9 cellular contexts compared by ENCODE assay signal in the genomic region with DNA sequence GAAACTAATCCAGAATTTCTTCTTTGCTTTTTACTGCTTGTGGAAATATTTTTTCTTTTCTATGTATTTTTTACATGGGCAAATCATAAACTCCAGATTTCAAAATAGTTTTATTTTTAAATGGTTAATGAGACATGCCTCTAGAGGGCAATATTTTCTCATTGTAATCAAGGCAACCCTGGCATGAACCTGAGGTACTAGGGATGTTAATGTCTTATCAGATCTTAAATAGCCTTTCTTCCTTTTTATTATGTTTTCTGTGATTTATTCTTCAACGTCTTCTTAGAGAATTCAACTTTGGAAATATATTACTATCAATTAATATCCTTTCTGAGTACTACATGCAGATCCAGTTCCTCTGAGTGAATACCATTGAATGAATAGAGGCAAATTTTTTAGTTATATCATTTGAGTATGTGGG.
DNase-seq lines count a peak whose midpoint lies in the region; ATAC-seq, FAIRE-seq and TF ChIP-seq lines count a peak whose summit lies in the region.
"Had no signal": no experiment of that assay in that cellular context is flagged by ENCODE, and none has a peak within 500 bp of the region (broad histone marks: within the 10 kb centered on the region; RNA-seq: fewer than 3 reads in every experiment).

No MANE protein-coding gene starts in this region.

- no peaks in the 10 kb centered on the region for H3K27me3 Mint-ChIP-seq in activated B cell treated with CpG ODN at 0.5 μM for 24 hours

- POLR2A ChIA-PET in activated B cell treated with CpG ODN at 0.5 μM for 24 hours (lab: Charles Lee): no interaction called here

- intact Hi-C loops in activated B cell treated with CpG ODN at 0.5 μM for 24 hours (cut with micrococcal nuclease): loop anchor here (1.0 to 5.0 kb wide), 4 partner anchors 347 to 835 kb away; no protein-coding TSS in a partner anchor

- FAIRE-seq in islet of Langerhans (lab: Jason Lieb, UNC): peak; percentile 99

- no peak overlapping the region for H3K4me3 Mint-ChIP-seq in activated B cell treated with CpG ODN at 0.5 μM for 24 hours
- H3K4me3 Mint-ChIP-seq: activated naive CD8-positive, alpha-beta T cell had no signal

- DNase-seq in NCI-H446 (lab: John Stamatoyannopoulos, UW) (peak; percentile 11 to 39), NCI-H446 treated with DMSO at 0.1 percent for 48 hours (lab: John Stamatoyannopoulos, UW) (no peak), NAMALWA (ENCODE audit: low spot score) (peak; percentile 47), activated B cell treated with CpG ODN at 0.5 μM for 24 hours (no peak), cerebellar nuclear complex (lab: John Stamatoyannopoulos, UW) (no peak)
- DNase-seq in activated CD4-positive, alpha-beta T cell treated with anti-CD3 and anti-CD28 coated beads, Interleukin-2, amount 50 U/mL, for 4 hours: no peak

- peak; percentile 35 for TF ChIP-seq CTCF in activated B cell treated with CpG ODN at 0.5 μM for 24 hours (IDR thresholded peaks at IDR 0.05)

- no peak overlapping the region for H3K27ac Mint-ChIP-seq in activated B cell treated with CpG ODN at 0.5 μM for 24 hours
- H3K27ac Mint-ChIP-seq: activated naive CD8-positive, alpha-beta T cell had no signal

- no peaks in the 10 kb centered on the region for H3K9me3 Mint-ChIP-seq in activated B cell treated with CpG ODN at 0.5 μM for 24 hours

- CTCF ChIA-PET in activated B cell treated with CpG ODN at 0.5 μM for 24 hours (lab: Charles Lee): no interaction called here

- ATAC-seq in activated B cell treated with CpG ODN at 0.5 μM for 24 hours (ENCODE audit: low read depth) (no peak), GM21576 (IDR thresholded peaks at IDR 0.05; ENCODE audit: unreplicated experiment) (no peak)

- no peaks in the 10 kb centered on the region for H3K4me1 Mint-ChIP-seq in activated B cell treated with CpG ODN at 0.5 μM for 24 hours

- H3K36me3 Mint-ChIP-seq in activated B cell treated with CpG ODN at 0.5 μM for 24 hours (ENCODE audit: low read depth): peaks cover 5% of the 10 kb centered on the region

Comparison
In these comparisons a context has a peak if more than half of its experiments do, and no peak if none do; other contexts are left out.
1. DNase-seq: peak in NCI-H446 (2 of 2) and NAMALWA (single experiment); none in NCI-H446 treated with DMSO at 0.1 percent for 48 hours (single experiment), activated B cell treated with CpG ODN at 0.5 μM for 24 hours (single experiment), cerebellar nuclear complex (0 of 2) and activated CD4-positive, alpha-beta T cell treated with anti-CD3 and anti-CD28 coated beads, Interleukin-2, amount 50 U/mL, for 4 hours (0 of 2).